Comparison of ENCODE assay signal across 20 cellular contexts in the genomic region with DNA sequence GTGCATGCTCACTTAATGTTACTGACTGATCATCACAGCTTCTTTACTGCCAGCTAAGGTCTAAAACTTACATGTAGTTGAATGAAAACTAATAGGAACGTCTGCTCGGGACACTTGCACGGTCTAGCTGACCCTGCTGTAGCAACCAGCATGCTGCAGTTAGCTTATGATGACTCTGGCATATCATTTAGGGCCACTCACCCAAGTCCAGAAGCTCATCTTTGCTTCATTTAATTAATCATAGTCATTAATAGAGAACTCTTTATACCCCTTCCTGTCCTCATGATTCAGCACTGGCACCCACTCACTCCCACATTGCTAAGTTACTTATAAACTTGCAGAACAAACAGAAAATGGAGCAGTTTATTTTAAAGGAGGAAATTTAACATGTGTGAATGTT.
A peak's percentile ranks its signal among the peaks of the same experiment; 100 is the strongest.
DNase-seq lines count a peak whose midpoint lies in the region; ATAC-seq, FAIRE-seq and TF ChIP-seq lines count a peak whose summit lies in the region.
"Had no signal": no experiment of that assay in that cellular context is flagged by ENCODE, and none has a peak within 500 bp of the region (broad histone marks: within the 10 kb centered on the region; RNA-seq: fewer than 3 reads in every experiment).

No MANE protein-coding gene starts in this region.

- 37% methylated on average over 3 of the region's 3 CpGs for WGBS in liver
- 95% methylated on average over 3 of the region's 3 CpGs for WGBS in HepG2 (ENCODE audit: low lambda C conversion rate)

- no peaks in the 10 kb centered on the region for H3K9me3 Mint-ChIP-seq in chondrocyte (ENCODE audit: low read depth)

- no peak for FAIRE-seq in HepG2 (lab: Jason Lieb, UNC)
- FAIRE-seq: HTR-8/SVneo had no signal

- no TSS peak for BruUV-seq in HepG2 (replicated peaks; lab: Mats Ljungman, UMichigan)

- peaks cover 3% of the 10 kb centered on the region for H3K36me3 Mint-ChIP-seq in chondrocyte (ENCODE audit: low read depth)

- no peaks in the 10 kb centered on the region for H4K20me1 ChIP-seq in HepG2 (ENCODE audit: insufficient read depth, low read length)
- H4K20me1 ChIP-seq: BLaER1 treated with 17β-estradiol and CSF1 and Interleukin-3, amounts not matched to agents 10 nM and 100 nM had no signal

- intact Hi-C loops in HepG2 (cut with micrococcal nuclease; ENCODE audit: unreplicated experiment) (no loop called here), breast epithelium (cut with DNase I; ENCODE audit: low total_unique reads) (no loop called here)

- H3K4me3 Mint-ChIP-seq in chondrocyte (ENCODE audit: unreplicated experiment), result no peak overlapping the region

- H3K27ac ChIP-seq in liver (ENCODE audit: low read depth in 1 of 2, low read length in 2 of 2), result peak overlapping the region; percentile 47 to 60
- H3K27ac ChIP-seq in HepG2 (ENCODE audit: extremely low read length, insufficient read depth, low read length), result no peak overlapping the region
- H3K27ac ChIP-seq in breast epithelium, result no peak overlapping the region
- H3K27ac ChIP-seq: 22Rv1; BLaER1 treated with 17β-estradiol and CSF1 and Interleukin-3, amounts not matched to agents 10 nM and 100 nM; HL-60 had no signal

- POLR2A ChIA-PET in HepG2 (lab: Yijun Ruan, JAX), result no interaction called here

- no peaks in the 10 kb centered on the region for H3K27me3 ChIP-seq in liver (ENCODE audit: control insufficient read depth in 4 of 4, insufficient read depth in 4 of 4, low read length in 3 of 4)
- no peaks in the 10 kb centered on the region for H3K27me3 ChIP-seq in HepG2 (ENCODE audit: control insufficient read depth in 1 of 2, insufficient read depth in 2 of 2, low read length in 2 of 2)
- H3K27me3 ChIP-seq in breast epithelium, result no peaks in the 10 kb centered on the region
- H3K27me3 ChIP-seq: BLaER1 treated with 17β-estradiol and CSF1 and Interleukin-3, amounts not matched to agents 10 nM and 100 nM had no signal

- DNase-seq in HepG2 (ENCODE audit: low spot score) (no peak), chondrocyte (ENCODE audit: low spot score) (no peak), kidney tubule cell (ENCODE audit: low spot score) (peak; percentile 81), occipital lobe (lab: John Stamatoyannopoulos, UW) (no peak), breast epithelium (ENCODE audit: low spot score in 2 of 2) (no peak)
- no peak for DNase-seq in activated CD4-positive, alpha-beta T cell treated with anti-CD3 and anti-CD28 coated beads for 1 hour
- DNase-seq in activated effector memory CD4-positive, alpha-beta T cell treated with Interleukin-2 at 50 U/mL for 16 hours, result no peak
- DNase-seq: DMS153, NCI-H187, NCI-H2171, NCI-H446, NCI-H69, RPMI8226, SIG-M5 had no signal

- TF ChIP-seq POLR2A in HepG2 (IDR thresholded peaks at IDR 0.05; ENCODE audit: insufficient read depth in 1 of 2, low read depth in 2 of 2, low read length in 2 of 2), result no peak
- no peak for TF ChIP-seq POLR2A in breast epithelium (IDR thresholded peaks at IDR 0.05)

- H3K4me3 ChIP-seq in liver (ENCODE audit: low read depth in 1 of 3, low read length in 3 of 3) (no peak overlapping the region), HepG2 (replicated peaks in 1 of 3; ENCODE audit: insufficient read depth in 1 of 3, low read depth in 2 of 3, low read length in 3 of 3) (no peak overlapping the region), breast epithelium (no peak overlapping the region)
- H3K4me3 ChIP-seq: BLaER1 treated with 17β-estradiol and CSF1 and Interleukin-3, amounts not matched to agents 10 nM and 100 nM; HAP-1 had no signal

- H3K36me3 ChIP-seq in liver (ENCODE audit: control insufficient read depth in 4 of 4, insufficient read depth in 3 of 4, low read depth in 1 of 4, low read length in 3 of 4), result no peaks in the 10 kb centered on the region
- H3K36me3 ChIP-seq in HepG2 (replicated peaks in 1 of 2; ENCODE audit: control insufficient read depth in 1 of 2, insufficient read depth in 2 of 2, low read length in 2 of 2), result no peaks in the 10 kb centered on the region; a peak in 2 of 5 replicates
- H3K36me3 ChIP-seq in breast epithelium, result no peaks in the 10 kb centered on the region
- H3K36me3 ChIP-seq: HAP-1 had no signal

- in situ Hi-C loops in HepG2 (cut with HindIII; ENCODE audit: extremely low pct_ligation_motif_present, low pct_unique_long_range_greater_than_20kb), result no loop called here

- no peak for ATAC-seq in HepG2

- H3K27me3 Mint-ChIP-seq in chondrocyte (ENCODE audit: low read depth), result no peaks in the 10 kb centered on the region

- no peak for TF ChIP-seq CTCF in liver (IDR thresholded peaks at IDR 0.05; ENCODE audit: low read depth, low read length, missing input control)
- TF ChIP-seq CTCF in HepG2 (CRISPR knock-in tag; IDR thresholded peaks at IDR 0.05), result no peak
- TF ChIP-seq CTCF in chondrocyte (IDR thresholded peaks at IDR 0.05), result no peak
- TF ChIP-seq CTCF in breast epithelium (IDR thresholded peaks at IDR 0.05), result no peak

- H3K27ac Mint-ChIP-seq in chondrocyte (ENCODE audit: unreplicated experiment), result peak overlapping the region; percentile 57

- peaks cover 0 to 9% (median 6%) of the 10 kb centered on the region in 4 donors for H3K4me1 ChIP-seq in liver (ENCODE audit: control insufficient read depth in 4 of 4, insufficient read depth in 4 of 4, low read length in 3 of 4)
- peaks cover 7% of the 10 kb centered on the region for H3K4me1 ChIP-seq in HepG2 (ENCODE audit: insufficient read depth, low read length)
- H3K4me1 ChIP-seq in breast epithelium, result no peaks in the 10 kb centered on the region

- no peak for TF ChIP-seq RAD21 in liver (IDR thresholded peaks at IDR 0.05)
- TF ChIP-seq RAD21 in HepG2 (CRISPR knock-in tag; IDR thresholded peaks at IDR 0.05), result no peak

- no peaks in the 10 kb centered on the region for H3K79me2 ChIP-seq in HepG2 (ENCODE audit: insufficient read depth, low read length)

- peak overlapping the region in 1 of 2 donors; percentile 66 for H3K9ac ChIP-seq in liver (ENCODE audit: low read depth in 1 of 2, low read length in 2 of 2)
- no peak overlapping the region for H3K9ac ChIP-seq in HepG2 (ENCODE audit: insufficient read depth, low read depth, low read length)
- H3K9ac ChIP-seq: BLaER1 treated with 17β-estradiol and CSF1 and Interleukin-3, amounts not matched to agents 10 nM and 100 nM had no signal

- no peak overlapping the region for H2AFZ ChIP-seq in HepG2 (ENCODE audit: low read length)

- H3K4me1 Mint-ChIP-seq in chondrocyte (ENCODE audit: low read depth), result peaks cover 35% of the 10 kb centered on the region

- H3K4me2 ChIP-seq in HepG2 (ENCODE audit: low read depth, low read length), result no peak overlapping the region

- H3K9me3 ChIP-seq in liver (ENCODE audit: control insufficient read depth in 4 of 4, low read length in 3 of 4) (no peaks in the 10 kb centered on the region), HepG2 (ENCODE audit: low read length) (no peaks in the 10 kb centered on the region), breast epithelium (no peaks in the 10 kb centered on the region)
- H3K9me3 ChIP-seq: HAP-1 had no signal

- CTCF ChIA-PET in HepG2 (lab: Yijun Ruan, JAX; ENCODE audit: low intra/inter-chr PET ratio, low total read pairs), result no interaction called here

- no peak for TF ChIP-seq EP300 in HepG2 (IDR thresholded peaks at IDR 0.05; ENCODE audit: low read depth in 2 of 2, low read length in 2 of 2)
- TF ChIP-seq EP300 in HepG2 (CRISPR knock-in tag; IDR thresholded peaks at IDR 0.05; ENCODE audit: borderline replicate concordance), result no peak

TF ChIP-seq in HepG2, 621 proteins besides CTCF, POLR2A, EP300 and RAD21 (continues in another document):
- TF ChIP-seq ZNF317 (CRISPR knock-in tag; IDR thresholded peaks at IDR 0.05) (no peak), ZNF44 (CRISPR knock-in tag; IDR thresholded peaks at IDR 0.05) (no peak), ZNF333 (CRISPR knock-in tag; IDR thresholded peaks at IDR 0.05; ENCODE audit: borderline replicate concordance) (no peak)
- TF ChIP-seq, protein P1, sequence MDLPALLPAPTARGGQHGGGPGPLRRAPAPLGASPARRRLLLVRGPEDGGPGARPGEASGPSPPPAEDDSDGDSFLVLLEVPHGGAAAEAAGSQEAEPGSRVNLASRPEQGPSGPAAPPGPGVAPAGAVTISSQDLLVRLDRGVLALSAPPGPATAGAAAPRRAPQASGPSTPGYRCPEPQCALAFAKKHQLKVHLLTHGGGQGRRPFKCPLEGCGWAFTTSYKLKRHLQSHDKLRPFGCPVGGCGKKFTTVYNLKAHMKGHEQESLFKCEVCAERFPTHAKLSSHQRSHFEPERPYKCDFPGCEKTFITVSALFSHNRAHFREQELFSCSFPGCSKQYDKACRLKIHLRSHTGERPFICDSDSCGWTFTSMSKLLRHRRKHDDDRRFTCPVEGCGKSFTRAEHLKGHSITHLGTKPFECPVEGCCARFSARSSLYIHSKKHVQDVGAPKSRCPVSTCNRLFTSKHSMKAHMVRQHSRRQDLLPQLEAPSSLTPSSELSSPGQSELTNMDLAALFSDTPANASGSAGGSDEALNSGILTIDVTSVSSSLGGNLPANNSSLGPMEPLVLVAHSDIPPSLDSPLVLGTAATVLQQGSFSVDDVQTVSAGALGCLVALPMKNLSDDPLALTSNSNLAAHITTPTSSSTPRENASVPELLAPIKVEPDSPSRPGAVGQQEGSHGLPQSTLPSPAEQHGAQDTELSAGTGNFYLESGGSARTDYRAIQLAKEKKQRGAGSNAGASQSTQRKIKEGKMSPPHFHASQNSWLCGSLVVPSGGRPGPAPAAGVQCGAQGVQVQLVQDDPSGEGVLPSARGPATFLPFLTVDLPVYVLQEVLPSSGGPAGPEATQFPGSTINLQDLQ (CRISPR knock-in tag; IDR thresholded peaks at IDR 0.05), result no peak
- TF ChIP-seq, protein P2, sequence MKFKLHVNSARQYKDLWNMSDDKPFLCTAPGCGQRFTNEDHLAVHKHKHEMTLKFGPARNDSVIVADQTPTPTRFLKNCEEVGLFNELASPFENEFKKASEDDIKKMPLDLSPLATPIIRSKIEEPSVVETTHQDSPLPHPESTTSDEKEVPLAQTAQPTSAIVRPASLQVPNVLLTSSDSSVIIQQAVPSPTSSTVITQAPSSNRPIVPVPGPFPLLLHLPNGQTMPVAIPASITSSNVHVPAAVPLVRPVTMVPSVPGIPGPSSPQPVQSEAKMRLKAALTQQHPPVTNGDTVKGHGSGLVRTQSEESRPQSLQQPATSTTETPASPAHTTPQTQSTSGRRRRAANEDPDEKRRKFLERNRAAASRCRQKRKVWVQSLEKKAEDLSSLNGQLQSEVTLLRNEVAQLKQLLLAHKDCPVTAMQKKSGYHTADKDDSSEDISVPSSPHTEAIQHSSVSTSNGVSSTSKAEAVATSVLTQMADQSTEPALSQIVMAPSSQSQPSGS (CRISPR knock-in tag; IDR thresholded peaks at IDR 0.05), result no peak
- TF ChIP-seq, protein P3, sequence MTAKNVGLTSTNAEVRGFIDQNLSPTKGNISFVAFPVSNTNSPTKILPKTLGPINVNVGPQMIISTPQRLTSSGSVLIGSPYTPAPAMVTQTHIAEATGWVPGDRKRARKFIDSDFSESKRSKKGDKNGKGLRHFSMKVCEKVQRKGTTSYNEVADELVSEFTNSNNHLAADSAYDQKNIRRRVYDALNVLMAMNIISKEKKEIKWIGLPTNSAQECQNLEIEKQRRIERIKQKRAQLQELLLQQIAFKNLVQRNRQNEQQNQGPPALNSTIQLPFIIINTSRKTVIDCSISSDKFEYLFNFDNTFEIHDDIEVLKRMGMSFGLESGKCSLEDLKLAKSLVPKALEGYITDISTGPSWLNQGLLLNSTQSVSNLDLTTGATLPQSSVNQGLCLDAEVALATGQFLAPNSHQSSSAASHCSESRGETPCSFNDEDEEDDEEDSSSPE (CRISPR knock-in tag; IDR thresholded peaks at IDR 0.05), result no peak

Comparison
In these comparisons a context has a peak if more than half of its experiments do, and no peak if none do; other contexts are left out.
1. H3K27ac ChIP-seq: peak in liver (2 of 2); none in HepG2 (single experiment) and breast epithelium (0 of 2).